Comparison of ENCODE assay signal across 15 cellular contexts in the genomic region with DNA sequence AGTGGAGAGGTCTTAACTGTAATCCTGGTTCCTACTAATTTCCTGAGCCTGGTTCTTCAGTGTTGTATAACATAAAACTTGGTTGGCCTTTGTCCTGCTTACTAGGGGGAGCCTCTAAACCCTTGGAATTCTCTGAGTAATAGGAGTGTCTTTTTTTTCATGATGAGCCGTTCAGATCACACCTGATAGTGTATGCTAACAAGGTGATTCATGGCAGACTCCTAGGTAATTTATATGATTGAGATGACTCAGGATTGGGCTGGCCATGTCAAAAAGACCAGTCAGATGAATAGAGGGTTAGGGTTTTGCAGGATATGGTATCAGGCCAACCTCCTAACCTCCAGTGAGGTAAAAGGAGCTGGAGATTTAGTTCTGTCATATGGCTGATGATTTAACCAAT.
"Had no signal": no experiment of that assay in that cellular context is flagged by ENCODE, and none has a peak within 500 bp of the region (broad histone marks: within the 10 kb centered on the region; RNA-seq: fewer than 3 reads in every experiment).

No MANE protein-coding gene starts in this region.

- DNase-seq: activated CD4-positive, alpha-beta memory T cell treated with anti-CD3 and anti-CD28 coated beads, Interleukin-2, amount 10 ng/mL, durations not matched to agents 7 days and 5 days; activated CD4-positive, alpha-beta T cell treated with anti-CD3 and anti-CD28 coated beads for 1 hour; activated CD8-positive, alpha-beta memory T cell treated with anti-CD3 and anti-CD28 coated beads, Interleukin-2, amount 50 U/mL, for 48 hours; activated naive CD4-positive, alpha-beta T cell treated with anti-CD3 and anti-CD28 coated beads for 36 hours; cortex of kidney; effector memory CD4-positive, alpha-beta T cell; erythroblast; immature natural killer cell; ovary; stimulated activated CD4-positive, alpha-beta T cell treated with anti-CD3 and anti-CD28 coated beads, Interleukin-4, amount 100 ng/mL, for 1 hour; stimulated activated CD8-positive, alpha-beta memory T cell treated with anti-CD3 and anti-CD28 coated beads, Interleukin-4, amount 100 ng/mL, for 48 hours; stomach; uterus had no signal

- H3K27me3 ChIP-seq: ovary, stomach, uterus had no signal

- H3K27ac Mint-ChIP-seq: activated CD4-positive, alpha-beta memory T cell treated with anti-CD3 and anti-CD28 coated beads, Interleukin-2, amount 10 ng/mL, durations not matched to agents 7 days and 5 days; activated naive CD4-positive, alpha-beta T cell treated with anti-CD3 and anti-CD28 coated beads for 36 hours; immature natural killer cell; T-helper 2 cell treated with Interferon-gamma antibody and Interleukin-4, amounts not matched to agents 5 μg/mL and 100 μg/mL, for 36 hours had no signal

- H3K9me3 ChIP-seq: ovary, uterus had no signal

- H3K27me3 Mint-ChIP-seq: central memory CD8-positive, alpha-beta T cell had no signal

- H3K4me1 ChIP-seq: stomach, uterus had no signal

- H3K4me3 ChIP-seq: ovary, stomach, uterus had no signal

- H3K27ac ChIP-seq: ovary, stomach, uterus had no signal

- H3K36me3 ChIP-seq: ovary, stomach, uterus had no signal

- H3K4me3 Mint-ChIP-seq: activated CD4-positive, alpha-beta memory T cell treated with anti-CD3 and anti-CD28 coated beads, Interleukin-2, amount 10 ng/mL, durations not matched to agents 7 days and 5 days; activated naive CD4-positive, alpha-beta T cell treated with anti-CD3 and anti-CD28 coated beads for 36 hours; central memory CD8-positive, alpha-beta T cell; immature natural killer cell; T-helper 2 cell treated with Interferon-gamma antibody and Interleukin-4, amounts not matched to agents 5 μg/mL and 100 μg/mL, for 36 hours had no signal
